19 cellular contexts compared by ENCODE assay signal in the genomic region with DNA sequence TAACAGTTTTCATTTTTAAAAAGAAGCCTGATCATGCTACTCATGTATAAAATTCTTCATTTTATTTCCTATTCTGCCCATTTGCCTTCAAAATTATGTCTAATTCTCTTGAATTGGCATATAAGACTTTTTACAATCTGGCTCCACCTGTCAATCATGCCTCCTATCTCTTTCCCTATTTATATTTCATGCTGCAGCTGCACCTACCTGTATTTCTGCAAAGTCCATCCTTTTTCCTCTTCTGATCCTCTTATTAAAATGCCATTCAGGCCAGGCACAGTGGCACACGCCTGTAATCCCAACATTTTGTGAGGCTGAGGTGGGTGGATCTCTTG.
"Had no signal": no experiment of that assay in that cellular context is flagged by ENCODE, and none has a peak within 500 bp of the region (broad histone marks: within the 10 kb centered on the region; RNA-seq: fewer than 3 reads in every experiment).

No MANE protein-coding gene starts in this region.

- FAIRE-seq: bronchial epithelial cell, islet of Langerhans had no signal

- ATAC-seq: heart left ventricle; right lobe of liver; stimulated activated effector memory CD8-positive, alpha-beta T cell treated with anti-CD3 and anti-CD28 coated beads, Interleukin-12 subunit alpha, Interleukin-12 subunit beta, amount 100 ng/mL, for 72 hours had no signal

- H3K4me3 Mint-ChIP-seq: activated CD4-positive, alpha-beta memory T cell treated with anti-CD3 and anti-CD28 coated beads for 36 hours; activated naive CD4-positive, alpha-beta T cell treated with anti-CD3 and anti-CD28 coated beads for 36 hours; activated naive CD8-positive, alpha-beta T cell treated with anti-CD3 and anti-CD28 coated beads, Interleukin-2, amount 10 ng/mL, durations not matched to agents 7 days and 5 days; endodermal cell; stimulated activated effector memory CD8-positive, alpha-beta T cell treated with anti-CD3 and anti-CD28 coated beads, Interleukin-12 subunit alpha, Interleukin-12 subunit beta, amount 100 ng/mL, for 72 hours; T-helper 1 cell treated with Interleukin-12 subunit alpha and Interleukin-12 subunit beta and Interleukin-4 antibody, amounts not matched to agents 30 μg/mL and 1 μg/mL, for 36 hours; type B pancreatic cell had no signal

- H3K27ac ChIP-seq: colonic mucosa, heart left ventricle, right lobe of liver had no signal

- H3K4me1 ChIP-seq: colonic mucosa, right lobe of liver had no signal

- H3K27me3 ChIP-seq: colonic mucosa, heart left ventricle, right lobe of liver had no signal

- H3K27me3 Mint-ChIP-seq: activated CD4-positive, alpha-beta memory T cell treated with anti-CD3 and anti-CD28 coated beads for 36 hours; activated naive CD8-positive, alpha-beta T cell treated with anti-CD3 and anti-CD28 coated beads, Interleukin-2, amount 10 ng/mL, durations not matched to agents 7 days and 5 days; type B pancreatic cell had no signal

- H3K4me1 Mint-ChIP-seq: stimulated activated effector memory CD8-positive, alpha-beta T cell treated with anti-CD3 and anti-CD28 coated beads, Interleukin-12 subunit alpha, Interleukin-12 subunit beta, amount 100 ng/mL, for 72 hours had no signal

- H3K36me3 ChIP-seq: colonic mucosa had no signal

- H3K9me3 ChIP-seq: colonic mucosa, heart left ventricle, right lobe of liver had no signal

- H3K27ac Mint-ChIP-seq: activated CD4-positive, alpha-beta memory T cell treated with anti-CD3 and anti-CD28 coated beads for 36 hours; activated naive CD4-positive, alpha-beta T cell treated with anti-CD3 and anti-CD28 coated beads for 36 hours; activated naive CD8-positive, alpha-beta T cell treated with anti-CD3 and anti-CD28 coated beads, Interleukin-2, amount 10 ng/mL, durations not matched to agents 7 days and 5 days; endodermal cell; stimulated activated effector memory CD8-positive, alpha-beta T cell treated with anti-CD3 and anti-CD28 coated beads, Interleukin-12 subunit alpha, Interleukin-12 subunit beta, amount 100 ng/mL, for 72 hours; T-helper 1 cell treated with Interleukin-12 subunit alpha and Interleukin-12 subunit beta and Interleukin-4 antibody, amounts not matched to agents 30 μg/mL and 1 μg/mL, for 36 hours; type B pancreatic cell had no signal

- H3K4me3 ChIP-seq: colonic mucosa, heart left ventricle, right lobe of liver, skin epidermis had no signal

- DNase-seq: activated CD4-positive, alpha-beta memory T cell treated with anti-CD3 and anti-CD28 coated beads for 36 hours; activated CD4-positive, alpha-beta T cell treated with anti-CD3 and anti-CD28 coated beads for 48 hours; activated effector memory CD4-positive, alpha-beta T cell treated with Interleukin-2 at 50 U/mL for 16 hours; activated naive CD4-positive, alpha-beta T cell treated with anti-CD3 and anti-CD28 coated beads for 36 hours; activated naive CD8-positive, alpha-beta T cell treated with anti-CD3 and anti-CD28 coated beads, Interleukin-2, amount 10 ng/mL, durations not matched to agents 7 days and 5 days; activated T-cell treated with anti-CD3 and anti-CD28 coated beads, Interleukin-2, amount 50 U/mL, for 48 hours; amniotic stem cell; colonic mucosa; heart left ventricle; nucleus accumbens; right lobe of liver; stimulated activated CD4-positive, alpha-beta T cell treated with anti-CD3 and anti-CD28 coated beads, Interleukin-2, amount 100 ng/mL, for 24 hours had no signal

- H3K9me3 Mint-ChIP-seq: activated CD4-positive, alpha-beta memory T cell treated with anti-CD3 and anti-CD28 coated beads for 36 hours; activated naive CD4-positive, alpha-beta T cell treated with anti-CD3 and anti-CD28 coated beads for 36 hours; endodermal cell; stimulated activated effector memory CD8-positive, alpha-beta T cell treated with anti-CD3 and anti-CD28 coated beads, Interleukin-12 subunit alpha, Interleukin-12 subunit beta, amount 100 ng/mL, for 72 hours; T-helper 1 cell treated with Interleukin-12 subunit alpha and Interleukin-12 subunit beta and Interleukin-4 antibody, amounts not matched to agents 30 μg/mL and 1 μg/mL, for 36 hours; type B pancreatic cell had no signal
